ENCODE assay signal across 1 cellular context in genomic region chr3:19947549-19948071, GRCh38.
TF ChIP-seq lines count a peak whose summit lies in the region.

No MANE protein-coding gene starts in this region.

TF ChIP-seq in HEK293, 187 proteins besides CTCF, POLR2A, EP300 and RAD21 (continued from another document and continues in another):
- no peak for TF ChIP-seq ZNF280C (tag by site-specific recombination; IDR thresholded peaks at IDR 0.05)
- TF ChIP-seq REST (tag by site-specific recombination; IDR thresholded peaks at IDR 0.05): peak; percentile 40
- TF ChIP-seq ZBTB49 (tag by site-specific recombination; IDR thresholded peaks at IDR 0.05; ENCODE audit: low read depth): no peak
- TF ChIP-seq GLIS2 (tag by site-specific recombination; IDR thresholded peaks at IDR 0.05): peak; percentile 93
- TF ChIP-seq ZNF654 (tag by site-specific recombination; IDR thresholded peaks at IDR 0.05; ENCODE audit: low read depth): no peak
- TF ChIP-seq ZNF398 (tag by site-specific recombination; IDR thresholded peaks at IDR 0.05): 0 out of 2 replicates have a peak, but pooled peaks have one; percentile 8
- no peak for TF ChIP-seq ZNF610 (tag by site-specific recombination; IDR thresholded peaks at IDR 0.05; ENCODE audit: borderline replicate concordance)
- no peak for TF ChIP-seq KLF10 (tag by site-specific recombination; IDR thresholded peaks at IDR 0.05)
- TF ChIP-seq ZNF639 (tag by site-specific recombination; IDR thresholded peaks at IDR 0.05): no peak
- no peak for TF ChIP-seq ZNF114 (tag by site-specific recombination; IDR thresholded peaks at IDR 0.05)
- TF ChIP-seq ZNF302 (tag by site-specific recombination; IDR thresholded peaks at IDR 0.05; ENCODE audit: low read depth): no peak
- TF ChIP-seq ZNF776 (tag by site-specific recombination; IDR thresholded peaks at IDR 0.05; ENCODE audit: borderline replicate concordance): no peak
- TF ChIP-seq ZNF660 (tag by site-specific recombination; IDR thresholded peaks at IDR 0.05): 0 out of 2 replicates have a peak, but pooled peaks have one; percentile 47
- no peak for TF ChIP-seq ZNF426 (tag by site-specific recombination; IDR thresholded peaks at IDR 0.05)
- TF ChIP-seq ZBTB11 (tag by site-specific recombination; conservative IDR thresholded peaks at IDR 0.05; ENCODE audit: low read depth): no peak
- no peak for TF ChIP-seq ZNF221 (tag by site-specific recombination; IDR thresholded peaks at IDR 0.05; ENCODE audit: borderline replicate concordance)
- no peak for TF ChIP-seq ZNF311 (tag by site-specific recombination; IDR thresholded peaks at IDR 0.05; ENCODE audit: borderline replicate concordance)
- no peak for TF ChIP-seq ZNF560 (tag by site-specific recombination; IDR thresholded peaks at IDR 0.05; ENCODE audit: borderline replicate concordance)
- TF ChIP-seq ZBTB17 (tag by site-specific recombination; IDR thresholded peaks at IDR 0.05): peak; percentile 82
- TF ChIP-seq ZSCAN16 (tag by site-specific recombination; IDR thresholded peaks at IDR 0.05): 0 out of 2 replicates have a peak, but pooled peaks have one; percentile 51
- no peak for TF ChIP-seq ZNF132 (tag by site-specific recombination; IDR thresholded peaks at IDR 0.05; ENCODE audit: borderline replicate concordance)
- no peak for TF ChIP-seq ZNF777 (tag by site-specific recombination; IDR thresholded peaks at IDR 0.05; ENCODE audit: borderline replicate concordance)
- TF ChIP-seq IKZF3 (tag by site-specific recombination; IDR thresholded peaks at IDR 0.05): peak; percentile 77; the same call in 1 of the 2 replicates
- no peak for TF ChIP-seq ZNF248 (tag by site-specific recombination; IDR thresholded peaks at IDR 0.05)
- no peak for TF ChIP-seq ZBTB21 (tag by site-specific recombination; IDR thresholded peaks at IDR 0.05)
- TF ChIP-seq ZNF146 (tag by site-specific recombination; IDR thresholded peaks at IDR 0.05): no peak
- no peak for TF ChIP-seq ZNF175 (tag by site-specific recombination; IDR thresholded peaks at IDR 0.05)
- TF ChIP-seq SETDB1 (IDR thresholded peaks at IDR 0.05; ENCODE audit: insufficient read length, low read length): no peak
- peak; percentile 77 for TF ChIP-seq ZSCAN30 (tag by site-specific recombination; IDR thresholded peaks at IDR 0.05)
- no peak for TF ChIP-seq ZNF513 (tag by site-specific recombination; IDR thresholded peaks at IDR 0.05)
- TF ChIP-seq KLF1 (tag by site-specific recombination; IDR thresholded peaks at IDR 0.05): no peak
- no peak for TF ChIP-seq ZBTB6 (tag by site-specific recombination; IDR thresholded peaks at IDR 0.05)
- peak; percentile 100 for TF ChIP-seq ZNF335 (tag by site-specific recombination; conservative IDR thresholded peaks at IDR 0.05)
- peak; percentile 85 for TF ChIP-seq ZBTB20 (tag by site-specific recombination; IDR thresholded peaks at IDR 0.05)
- TF ChIP-seq KLF8 (tag by site-specific recombination; IDR thresholded peaks at IDR 0.05): no peak
- no peak for TF ChIP-seq INSM2 (tag by site-specific recombination; IDR thresholded peaks at IDR 0.05)
- TF ChIP-seq ZNF544 (tag by site-specific recombination; IDR thresholded peaks at IDR 0.05): no peak
- TF ChIP-seq REPIN1 (tag by site-specific recombination; IDR thresholded peaks at IDR 0.05; ENCODE audit: low read depth): no peak
- peak; percentile 47; the same call in 1 of the 2 replicates for TF ChIP-seq HOXD13 (CRISPR knock-in tag; IDR thresholded peaks at IDR 0.05; ENCODE audit: borderline replicate concordance)
- no peak for TF ChIP-seq ZNF768 (tag by site-specific recombination; IDR thresholded peaks at IDR 0.05)
- no peak for TF ChIP-seq ZNF510 (tag by site-specific recombination; IDR thresholded peaks at IDR 0.05; ENCODE audit: insufficient replicate concordance)
